10 cellular contexts compared by ENCODE assay signal in the genomic region with DNA sequence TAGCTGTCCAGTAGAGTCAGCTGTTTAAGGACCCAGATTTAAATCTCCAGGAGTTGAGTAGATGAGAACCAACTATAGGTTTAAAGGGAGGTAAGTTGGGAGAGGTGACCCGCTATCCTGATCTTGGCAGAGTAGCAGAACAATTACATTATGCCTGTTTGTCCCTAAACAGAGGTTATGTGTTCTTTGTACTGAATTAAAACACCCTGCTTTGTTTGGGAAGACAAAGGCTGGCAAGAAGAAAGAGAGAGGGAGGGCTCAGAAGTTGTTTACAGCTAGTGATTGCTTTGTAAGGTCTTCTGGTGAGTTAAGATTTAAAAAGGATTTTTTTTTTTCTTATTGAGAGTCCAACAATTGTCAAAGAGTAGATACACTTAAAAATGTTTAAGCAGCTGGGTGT.
"Had no signal": no experiment of that assay in that cellular context is flagged by ENCODE, and none has a peak within 500 bp of the region (broad histone marks: within the 10 kb centered on the region; RNA-seq: fewer than 3 reads in every experiment).

No MANE protein-coding gene starts in this region.

- ATAC-seq: activated CD4-positive, CD25-positive, alpha-beta regulatory T cell treated with anti-CD3 and anti-CD28 coated beads, Interleukin-2, amount 50 U/mL, for 24 hours; foreskin keratinocyte; sciatic nerve; stimulated activated naive CD8-positive, alpha-beta T cell treated with anti-CD3 and anti-CD28 coated beads, Interleukin-15, amount 100 ng/mL, for 72 hours had no signal

- H3K4me3 Mint-ChIP-seq: activated T-cell treated with anti-CD3 and anti-CD28 coated beads, Interleukin-2, amount 50 U/mL, for 24 hours; stimulated activated naive CD8-positive, alpha-beta T cell treated with anti-CD3 and anti-CD28 coated beads, Interleukin-15, amount 100 ng/mL, for 72 hours had no signal

- H3K27me3 Mint-ChIP-seq: activated T-cell treated with anti-CD3 and anti-CD28 coated beads, Interleukin-2, amount 50 U/mL, for 24 hours; stimulated activated naive CD8-positive, alpha-beta T cell treated with anti-CD3 and anti-CD28 coated beads, Interleukin-15, amount 100 ng/mL, for 72 hours had no signal

- H3K9me3 Mint-ChIP-seq: activated T-cell treated with anti-CD3 and anti-CD28 coated beads, Interleukin-2, amount 50 U/mL, for 24 hours; stimulated activated naive CD8-positive, alpha-beta T cell treated with anti-CD3 and anti-CD28 coated beads, Interleukin-15, amount 100 ng/mL, for 72 hours had no signal

- DNase-seq: activated effector memory CD4-positive, alpha-beta T cell treated with Interleukin-2 at 50 U/mL for 16 hours; activated naive CD4-positive, alpha-beta T cell treated with anti-CD3 and anti-CD28 coated beads, Interleukin-2, amount 50 U/mL, for 16 hours; activated T-cell treated with anti-CD3 and anti-CD28 coated beads, Interleukin-2, amount 50 U/mL, for 24 hours; cortex of kidney; effector CD8-positive, alpha-beta T cell; foreskin keratinocyte; spleen; stimulated activated naive CD8-positive, alpha-beta T cell treated with anti-CD3 and anti-CD28 coated beads, Interleukin-15, amount 100 ng/mL, for 72 hours had no signal

- H3K27ac Mint-ChIP-seq: activated T-cell treated with anti-CD3 and anti-CD28 coated beads, Interleukin-2, amount 50 U/mL, for 24 hours; stimulated activated naive CD8-positive, alpha-beta T cell treated with anti-CD3 and anti-CD28 coated beads, Interleukin-15, amount 100 ng/mL, for 72 hours had no signal

- H3K27ac ChIP-seq: foreskin keratinocyte, spleen had no signal

- H3K4me1 Mint-ChIP-seq: stimulated activated naive CD8-positive, alpha-beta T cell treated with anti-CD3 and anti-CD28 coated beads, Interleukin-15, amount 100 ng/mL, for 72 hours had no signal
